In the genomic region with DNA sequence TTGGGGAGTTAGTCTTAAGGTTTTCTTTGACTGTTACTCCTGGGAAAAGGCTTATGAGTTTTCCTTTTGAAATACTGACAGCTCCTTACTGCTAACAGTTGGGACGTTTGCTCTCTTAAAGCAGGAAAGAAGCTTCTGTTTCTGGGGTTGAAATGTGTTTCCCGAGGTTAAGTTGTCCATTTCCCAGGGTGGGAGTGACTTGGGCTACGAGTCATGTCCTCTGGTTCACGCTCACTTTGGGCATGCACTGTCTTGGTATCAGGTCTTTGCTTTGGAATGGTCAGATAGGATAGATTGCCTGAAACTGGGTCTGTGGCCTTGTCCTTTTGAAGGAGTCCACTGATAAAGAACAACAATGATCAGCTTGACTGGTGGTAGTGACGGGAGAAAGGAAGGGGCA, we compare ENCODE assay signal across 25 cellular contexts.
A peak's percentile ranks its signal among the peaks of the same experiment; 100 is the strongest.
DNase-seq lines count a peak whose midpoint lies in the region; ATAC-seq, FAIRE-seq and TF ChIP-seq lines count a peak whose summit lies in the region.
"Had no signal": no experiment of that assay in that cellular context is flagged by ENCODE, and none has a peak within 500 bp of the region (broad histone marks: within the 10 kb centered on the region; RNA-seq: fewer than 3 reads in every experiment).

No MANE protein-coding gene starts in this region.

- CTCF ChIA-PET in H1 (lab: Charles Lee; ENCODE audit: partially characterized antibody): interaction anchor here (1.1 to 2.8 kb wide), 6 partner anchors 8 to 135 kb away, joined by 3 to 8 read pairs (median 4); no protein-coding TSS in a partner anchor

- H3K36me3 Mint-ChIP-seq in mesothelial cell of epicardium: no peaks in the 10 kb centered on the region
- H3K36me3 Mint-ChIP-seq in activated T-helper 1 cell treated with anti-CD3 and anti-CD28 coated beads, Interleukin-12 subunit alpha, Interleukin-12 subunit beta, Interleukin-2, Interleukin-4 antibody, amounts not matched to agents 30 ng/mL and 10 ng/mL and 1 ng/mL, durations not matched to agents 14 hours and 24 hours and 36 hours (ENCODE audit: low read depth): no peaks in the 10 kb centered on the region
- H3K36me3 Mint-ChIP-seq: naive thymus-derived CD8-positive, alpha-beta T cell had no signal

- intact Hi-C loops in activated T-helper 1 cell treated with anti-CD3 and anti-CD28 coated beads, Interleukin-12 subunit alpha, Interleukin-12 subunit beta, Interleukin-2, Interleukin-4 antibody, amounts not matched to agents 30 ng/mL and 10 ng/mL and 1 ng/mL, durations not matched to agents 14 hours and 24 hours and 36 hours (cut with micrococcal nuclease): no loop called here
- intact Hi-C loops in posterior cingulate gyrus (cut with DNase I): no loop called here

- H2BK15ac ChIP-seq in H1 (ENCODE audit: low read length): peak overlapping the region; percentile 20; the same call in 1 of the 2 replicates

- H3K27me3 ChIP-seq in H1 (replicated peaks in 1 of 4; ENCODE audit: control insufficient read depth in 3 of 4, extremely low read depth in 1 of 4, insufficient read depth in 3 of 4, low read length in 3 of 4): no peaks in the 10 kb centered on the region
- H3K27me3 ChIP-seq: BE2C, heart right ventricle, right atrium auricular region had no signal

- no peak overlapping the region for H2BK12ac ChIP-seq in H1 (ENCODE audit: low read depth, low read length)

- TF ChIP-seq POLR2A in H1 (IDR thresholded peaks at IDR 0.05; ENCODE audit: control extremely low read depth in 1 of 2, low read depth in 2 of 2, low read length in 2 of 2): no peak

- H3K23ac ChIP-seq in H1 (ENCODE audit: insufficient read length): no peak overlapping the region

- no peaks in the 10 kb centered on the region for H3K23me2 ChIP-seq in H1 (ENCODE audit: low read depth, low read length)

- POLR2A ChIA-PET in H1 (lab: Charles Lee; ENCODE audit: partially characterized antibody): interaction anchor here (1.5 kb wide), 1 partner anchor 55 kb away, joined by 5 read pairs; no protein-coding TSS in a partner anchor

- no peak for TF ChIP-seq CTCF in H1 (IDR thresholded peaks at IDR 0.05; ENCODE audit: control extremely low read depth in 1 of 3, insufficient read depth in 1 of 3, low read depth in 1 of 3, low read length in 3 of 3)
- TF ChIP-seq CTCF in mesothelial cell of epicardium (IDR thresholded peaks at IDR 0.05; ENCODE audit: unreplicated experiment): no peak

- DNase-seq in EH (ENCODE audit: low read depth) (peak; percentile 71), M059J (ENCODE audit: low read depth) (peak; percentile 75), H1 (ENCODE audit: low read depth in 1 of 2, low spot score in 2 of 2) (no peak), mesothelial cell of epicardium (ENCODE audit: low spot score in 2 of 2, unreplicated experiment in 2 of 2) (no peak), posterior cingulate gyrus (no peak), Kasumi-1 (lab: John Stamatoyannopoulos, UW) (no peak)
- no peak for DNase-seq in activated T-helper 1 cell treated with anti-CD3 and anti-CD28 coated beads, Interleukin-12 subunit alpha, Interleukin-12 subunit beta, Interleukin-2, Interleukin-4 antibody, amounts not matched to agents 30 ng/mL and 10 ng/mL and 1 ng/mL, durations not matched to agents 14 hours and 24 hours and 36 hours (ENCODE audit: low spot score)
- DNase-seq: activated CD4-positive, alpha-beta T cell treated with anti-CD3 and anti-CD28 coated beads for 48 hours; activated naive CD4-positive, alpha-beta T cell treated with anti-CD3 and anti-CD28 coated beads for 36 hours; activated T-cell treated with anti-CD3 and anti-CD28 coated beads, Interleukin-2, amount 50 U/mL, for 4 hours; amygdala; BE2C; central memory CD4-positive, alpha-beta T cell; heart right ventricle; midbrain; naive thymus-derived CD8-positive, alpha-beta T cell; stimulated activated naive CD4-positive, alpha-beta T cell treated with Interleukin-2 at 50 U/mL for 16 hours; T-helper 2 cell had no signal

- no peak overlapping the region for H2AK5ac ChIP-seq in H1 (ENCODE audit: low read depth, low read length)

- H3K27ac Mint-ChIP-seq in mesothelial cell of epicardium: peak overlapping the region; percentile 44
- no peak overlapping the region for H3K27ac Mint-ChIP-seq in activated T-helper 1 cell treated with anti-CD3 and anti-CD28 coated beads, Interleukin-12 subunit alpha, Interleukin-12 subunit beta, Interleukin-2, Interleukin-4 antibody, amounts not matched to agents 30 ng/mL and 10 ng/mL and 1 ng/mL, durations not matched to agents 14 hours and 24 hours and 36 hours
- H3K27ac Mint-ChIP-seq: activated naive CD4-positive, alpha-beta T cell treated with anti-CD3 and anti-CD28 coated beads for 36 hours; dendritic cell treated with granulocyte-macrophage colony-stimulating factor and Interleukin-4, amounts not matched to agents 40 ng/mL and 50 ng/mL, for 4 days; naive thymus-derived CD8-positive, alpha-beta T cell had no signal

- no peak overlapping the region for H4K5ac ChIP-seq in H1 (ENCODE audit: insufficient read length, low read depth, low read length)

- H4K8ac ChIP-seq in H1 (ENCODE audit: extremely low read depth, insufficient read depth, low read length): no peak overlapping the region

- no peak overlapping the region for H3K4me3 ChIP-seq in H1 (ENCODE audit: extremely low read depth in 1 of 4, insufficient read depth in 2 of 4, low read depth in 3 of 4, low read length in 4 of 4)
- H3K4me3 ChIP-seq: HAP-1, heart right ventricle, right atrium auricular region, thoracic aorta had no signal

- H3K14ac ChIP-seq in H1 (ENCODE audit: insufficient read length): no peak overlapping the region

- no peak overlapping the region for H3K18ac ChIP-seq in H1 (ENCODE audit: extremely low read depth, low read length)

- H3K9me3 Mint-ChIP-seq in mesothelial cell of epicardium: no peaks in the 10 kb centered on the region
- no peaks in the 10 kb centered on the region for H3K9me3 Mint-ChIP-seq in activated T-helper 1 cell treated with anti-CD3 and anti-CD28 coated beads, Interleukin-12 subunit alpha, Interleukin-12 subunit beta, Interleukin-2, Interleukin-4 antibody, amounts not matched to agents 30 ng/mL and 10 ng/mL and 1 ng/mL, durations not matched to agents 14 hours and 24 hours and 36 hours
- H3K9me3 Mint-ChIP-seq: activated naive CD4-positive, alpha-beta T cell treated with anti-CD3 and anti-CD28 coated beads for 36 hours; activated T-cell treated with anti-CD3 and anti-CD28 coated beads, Interleukin-2, amount 50 U/mL, for 4 hours; dendritic cell treated with granulocyte-macrophage colony-stimulating factor and Interleukin-4, amounts not matched to agents 40 ng/mL and 50 ng/mL, for 4 days; naive thymus-derived CD8-positive, alpha-beta T cell had no signal

- no peak for FAIRE-seq in H1 (lab: Jason Lieb, UNC)

- H2BK5ac ChIP-seq in H1 (ENCODE audit: low read depth, low read length): no peak overlapping the region

- no peaks in the 10 kb centered on the region for H3K36me3 ChIP-seq in H1 (ENCODE audit: control insufficient read depth in 2 of 4, insufficient read depth in 4 of 4, low read length in 3 of 4)
- H3K36me3 ChIP-seq: BE2C, HAP-1, heart right ventricle, right atrium auricular region, thoracic aorta had no signal

- no peak overlapping the region for H3K4me3 Mint-ChIP-seq in mesothelial cell of epicardium
- no peak overlapping the region for H3K4me3 Mint-ChIP-seq in activated T-helper 1 cell treated with anti-CD3 and anti-CD28 coated beads, Interleukin-12 subunit alpha, Interleukin-12 subunit beta, Interleukin-2, Interleukin-4 antibody, amounts not matched to agents 30 ng/mL and 10 ng/mL and 1 ng/mL, durations not matched to agents 14 hours and 24 hours and 36 hours
- H3K4me3 Mint-ChIP-seq: activated naive CD4-positive, alpha-beta T cell treated with anti-CD3 and anti-CD28 coated beads for 36 hours; activated T-cell treated with anti-CD3 and anti-CD28 coated beads, Interleukin-2, amount 50 U/mL, for 4 hours; dendritic cell treated with granulocyte-macrophage colony-stimulating factor and Interleukin-4, amounts not matched to agents 40 ng/mL and 50 ng/mL, for 4 days; naive thymus-derived CD8-positive, alpha-beta T cell had no signal

- peaks cover 0 to 18% of the 10 kb centered on the region in 2 experiments for H4K20me1 ChIP-seq in H1 (replicated peaks in 1 of 2; ENCODE audit: control insufficient read depth in 1 of 2, insufficient read depth in 2 of 2, low read length in 2 of 2)

- no peak overlapping the region for H3K9ac ChIP-seq in H1 (replicated peaks in 1 of 4; ENCODE audit: extremely low read depth in 1 of 4, low read depth in 3 of 4, low read length in 3 of 4)

- peaks cover 2 to 93% of the 10 kb centered on the region in 2 experiments for H3K79me2 ChIP-seq in H1 (ENCODE audit: control insufficient read depth in 1 of 2, insufficient read depth in 2 of 2, low read length in 2 of 2)

- no peak for TF ChIP-seq RAD21 in H1 (IDR thresholded peaks at IDR 0.05 in 1 of 2, conservative IDR thresholded peaks at IDR 0.05 in 1 of 2; ENCODE audit: low read depth in 2 of 2, low read length in 2 of 2)

- peaks cover 0 to 22% (median 12%) of the 10 kb centered on the region in 4 experiments; a peak in 4 of 7 replicates for H3K4me1 ChIP-seq in H1 (replicated peaks in 1 of 4; ENCODE audit: control insufficient read depth in 3 of 4, insufficient read depth in 4 of 4, low read length in 3 of 4)

- H3K56ac ChIP-seq in H1 (replicated peaks; ENCODE audit: insufficient read length, low read depth, low read length): no peak overlapping the region

- H3K4me2 ChIP-seq in H1 (ENCODE audit: insufficient read depth in 1 of 2, low read depth in 2 of 2, low read length in 2 of 2): no peak overlapping the region

- no peak overlapping the region for H3K4ac ChIP-seq in H1 (replicated peaks; ENCODE audit: insufficient read length, low read depth, low read length)

- peaks cover 68% of the 10 kb centered on the region for H3K4me1 Mint-ChIP-seq in mesothelial cell of epicardium
- no peaks in the 10 kb centered on the region for H3K4me1 Mint-ChIP-seq in activated T-helper 1 cell treated with anti-CD3 and anti-CD28 coated beads, Interleukin-12 subunit alpha, Interleukin-12 subunit beta, Interleukin-2, Interleukin-4 antibody, amounts not matched to agents 30 ng/mL and 10 ng/mL and 1 ng/mL, durations not matched to agents 14 hours and 24 hours and 36 hours (ENCODE audit: low read depth)
- H3K4me1 Mint-ChIP-seq: naive thymus-derived CD8-positive, alpha-beta T cell had no signal

- no peaks in the 10 kb centered on the region for H3K27me3 Mint-ChIP-seq in mesothelial cell of epicardium (ENCODE audit: low read depth)
- H3K27me3 Mint-ChIP-seq in activated T-helper 1 cell treated with anti-CD3 and anti-CD28 coated beads, Interleukin-12 subunit alpha, Interleukin-12 subunit beta, Interleukin-2, Interleukin-4 antibody, amounts not matched to agents 30 ng/mL and 10 ng/mL and 1 ng/mL, durations not matched to agents 14 hours and 24 hours and 36 hours (ENCODE audit: insufficient read depth): peaks cover 11% of the 10 kb centered on the region

- H3K27ac ChIP-seq in H1 (ENCODE audit: low read depth, low read length): no peak overlapping the region
- H3K27ac ChIP-seq: right atrium auricular region, thoracic aorta had no signal

- ATAC-seq in GM21381 (IDR thresholded peaks at IDR 0.05; ENCODE audit: unreplicated experiment): no peak
- ATAC-seq: activated T-cell treated with anti-CD3 and anti-CD28 coated beads, Interleukin-2, amount 50 U/mL, for 4 hours; left lobe of liver; naive thymus-derived CD8-positive, alpha-beta T cell; Panc1 had no signal

- H3K9me3 ChIP-seq in H1 (ENCODE audit: insufficient read depth in 2 of 2, low read depth in 1 of 2, low read length in 1 of 2): no peaks in the 10 kb centered on the region
- H3K9me3 ChIP-seq: BE2C, HAP-1, heart right ventricle, right atrium auricular region, thoracic aorta had no signal

- H2BK120ac ChIP-seq in H1 (replicated peaks; ENCODE audit: low read depth, low read length): no peak overlapping the region

- H4K91ac ChIP-seq in H1 (replicated peaks; ENCODE audit: insufficient read length, low read length): no peak overlapping the region

- H3K79me1 ChIP-seq in H1 (ENCODE audit: low read depth, low read length): peaks cover 14% of the 10 kb centered on the region

- no peak overlapping the region for H2AFZ ChIP-seq in H1 (ENCODE audit: low read length)

- no peak overlapping the region for H2BK20ac ChIP-seq in H1 (ENCODE audit: low read length)

- WGBS in H1 (ENCODE audit: extremely low coverage in 1 of 2, insufficient coverage in 1 of 2, insufficient read length in 1 of 2, insufficient replicate concordance in 2 of 2, low coverage in 1 of 2, low lambda C conversion rate in 2 of 2, missing lambda C conversion rate in 1 of 2), 2 experiments: 84% methylated on average over 5 of the region's 5 CpGs; no CpG with 5 or more reads in 1 of the 2 experiments

- TF ChIP-seq EP300 in H1 (IDR thresholded peaks at IDR 0.05; ENCODE audit: borderline replicate concordance in 1 of 2, low read depth in 2 of 2, low read length in 2 of 2): no peak

Comparison
In these comparisons a context has a peak if more than half of its experiments do, and no peak if none do; other contexts are left out.
1. DNase-seq: peak in EH (single experiment) and M059J (single experiment); none in H1 (0 of 2), mesothelial cell of epicardium (0 of 2), activated T-helper 1 cell treated with anti-CD3 and anti-CD28 coated beads, Interleukin-12 subunit alpha, Interleukin-12 subunit beta, Interleukin-2, Interleukin-4 antibody, amounts not matched to agents 30 ng/mL and 10 ng/mL and 1 ng/mL, durations not matched to agents 14 hours and 24 hours and 36 hours (single experiment), posterior cingulate gyrus (0 of 10) and Kasumi-1 (0 of 2).